15 cellular contexts compared by ENCODE assay signal in the genomic region with DNA sequence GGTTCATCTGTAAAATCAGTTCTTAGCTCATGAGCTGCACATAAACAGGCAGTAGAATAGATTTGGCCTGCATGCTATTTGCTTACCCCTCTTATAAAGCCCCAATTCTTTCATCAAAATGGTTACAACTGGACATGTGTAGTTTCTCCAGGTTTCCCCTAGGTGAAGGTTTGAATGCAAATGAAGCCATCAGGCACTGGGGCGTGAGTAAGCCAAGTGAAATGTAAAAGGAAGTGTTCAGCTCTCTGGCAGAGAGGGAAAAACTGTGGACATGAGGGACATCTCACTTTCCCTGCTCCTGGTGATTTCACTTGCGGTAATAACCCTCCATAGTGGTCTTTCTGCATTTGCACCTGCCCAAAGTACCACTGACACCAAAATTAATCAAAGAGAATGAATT.
DNase-seq lines count a peak whose midpoint lies in the region; TF ChIP-seq lines count a peak whose summit lies in the region.
"Had no signal": no experiment of that assay in that cellular context is flagged by ENCODE, and none has a peak within 500 bp of the region (broad histone marks: within the 10 kb centered on the region; RNA-seq: fewer than 3 reads in every experiment).

No MANE protein-coding gene starts in this region.

- H3K9me3 ChIP-seq in colonic mucosa: no peaks in the 10 kb centered on the region
- no peaks in the 10 kb centered on the region for H3K9me3 ChIP-seq in effector memory CD4-positive, alpha-beta T cell (ENCODE audit: control insufficient read depth, low read length)
- H3K9me3 ChIP-seq: BLaER1 had no signal

- H3K4me2 ChIP-seq in mesendoderm (ENCODE audit: low read length): no peak overlapping the region
- H3K4me2 ChIP-seq: BLaER1 had no signal

- H3K27me3 ChIP-seq in mesendoderm (ENCODE audit: insufficient read depth, low read length, poor library complexity) (no peaks in the 10 kb centered on the region), colonic mucosa (no peaks in the 10 kb centered on the region)
- no peaks in the 10 kb centered on the region for H3K27me3 ChIP-seq in effector memory CD4-positive, alpha-beta T cell (replicated peaks; ENCODE audit: control insufficient read depth, insufficient read depth, low read length, poor library complexity, severe bottlenecking)
- H3K27me3 ChIP-seq: BLaER1 had no signal

- H3K23ac ChIP-seq in mesendoderm (ENCODE audit: low read length): no peak overlapping the region

- H3K4me3 ChIP-seq in epithelial cell of proximal tubule (ENCODE audit: low read depth, low read length) (no peak overlapping the region), mesendoderm (ENCODE audit: low read length) (no peak overlapping the region), foreskin fibroblast (ENCODE audit: low read depth in 1 of 2, low read length in 2 of 2) (no peak overlapping the region), colonic mucosa (no peak overlapping the region)
- H3K4me3 ChIP-seq in effector memory CD4-positive, alpha-beta T cell (ENCODE audit: insufficient read depth, low read depth, low read length, poor library complexity, severe bottlenecking): no peak overlapping the region
- H3K4me3 ChIP-seq: BLaER1 had no signal

- intact Hi-C loops in colonic mucosa (cut with DNase I): no loop called here

- no peaks in the 10 kb centered on the region for H3K79me2 ChIP-seq in mesendoderm (ENCODE audit: control insufficient read depth, insufficient read depth, low read length)

- H3K79me1 ChIP-seq in mesendoderm (ENCODE audit: low read length): no peaks in the 10 kb centered on the region

- no peak overlapping the region for H3K56ac ChIP-seq in mesendoderm (ENCODE audit: low read length)

- H3K9ac ChIP-seq in mesendoderm (ENCODE audit: low read length): no peak overlapping the region
- H3K9ac ChIP-seq in colonic mucosa (ENCODE audit: low read depth in 2 of 2, low read length in 2 of 2): no peak overlapping the region
- H3K9ac ChIP-seq: BLaER1 had no signal

- H3K4ac ChIP-seq in mesendoderm (ENCODE audit: low read depth, low read length): no peak overlapping the region

- H3K4me1 ChIP-seq in mesendoderm (ENCODE audit: control insufficient read depth, low read depth, low read length): no peaks in the 10 kb centered on the region
- no peaks in the 10 kb centered on the region for H3K4me1 ChIP-seq in colonic mucosa
- H3K4me1 ChIP-seq in effector memory CD4-positive, alpha-beta T cell (ENCODE audit: control insufficient read depth, insufficient read depth, low read length, poor library complexity, severe bottlenecking): no peaks in the 10 kb centered on the region
- H3K4me1 ChIP-seq: BLaER1 had no signal

- no peak overlapping the region for H3K18ac ChIP-seq in mesendoderm (ENCODE audit: low read length)

- H3K27ac ChIP-seq in mesendoderm (ENCODE audit: low read depth, low read length): no peak overlapping the region
- H3K27ac ChIP-seq in colonic mucosa: no peak overlapping the region
- no peak overlapping the region for H3K27ac ChIP-seq in effector memory CD4-positive, alpha-beta T cell (ENCODE audit: insufficient read depth, low read length, poor library complexity, severe bottlenecking)
- H3K27ac ChIP-seq: BLaER1 had no signal

- no peak overlapping the region for H4K5ac ChIP-seq in mesendoderm (ENCODE audit: low read length)

- TF ChIP-seq CTCF in epithelial cell of proximal tubule (conservative IDR thresholded peaks at IDR 0.05; ENCODE audit: low read depth, low read length): peak; percentile 5
- no peak for TF ChIP-seq CTCF in foreskin fibroblast (IDR thresholded peaks at IDR 0.05; ENCODE audit: low read depth, low read length)
- no peak for TF ChIP-seq CTCF in colonic mucosa (IDR thresholded peaks at IDR 0.05)

- H2BK5ac ChIP-seq in mesendoderm (ENCODE audit: low read length): no peak overlapping the region

- H2AK5ac ChIP-seq in mesendoderm (ENCODE audit: low read length): no peak overlapping the region

- peak; percentile 48 for DNase-seq in ELR (ENCODE audit: low read depth)
- peak; percentile 4 for DNase-seq in HT1080 (ENCODE audit: low read depth)
- no peak for DNase-seq in epithelial cell of proximal tubule (ENCODE audit: low read depth)
- DNase-seq in mesendoderm: peak; percentile 15
- DNase-seq in mesenteric fat pad (ENCODE audit: low spot score): no peak
- no peak for DNase-seq in foreskin fibroblast
- DNase-seq in colonic mucosa: no peak
- no peak for DNase-seq in effector memory CD4-positive, alpha-beta T cell
- DNase-seq: 8988T; CD4-positive, alpha-beta memory T cell; DMS153; DND-41; EL; HCEC 1CT had no signal

- no peak overlapping the region for H2BK15ac ChIP-seq in mesendoderm (replicated peaks; ENCODE audit: low read depth)

- H2BK120ac ChIP-seq in mesendoderm (ENCODE audit: low read depth, low read length): no peak overlapping the region

- H3K36me3 ChIP-seq in mesendoderm (ENCODE audit: control insufficient read depth, insufficient read depth, low read length): no peaks in the 10 kb centered on the region
- H3K36me3 ChIP-seq in colonic mucosa: no peaks in the 10 kb centered on the region
- no peaks in the 10 kb centered on the region for H3K36me3 ChIP-seq in effector memory CD4-positive, alpha-beta T cell (ENCODE audit: control insufficient read depth, insufficient read depth, low read length)
- H3K36me3 ChIP-seq: BLaER1 had no signal

- no CpG with 5 or more reads among the region's 2 CpGs for WGBS in mesendoderm (ENCODE audit: extremely low coverage, insufficient coverage, low lambda C conversion rate)

- H4K8ac ChIP-seq in mesendoderm (ENCODE audit: low read depth, low read length): no peak overlapping the region

Comparison
In these comparisons a context has a peak if more than half of its experiments do, and no peak if none do; other contexts are left out.
1. DNase-seq: peak in ELR (single experiment), HT1080 (single experiment) and mesendoderm (single experiment); none in epithelial cell of proximal tubule (single experiment), mesenteric fat pad (single experiment), foreskin fibroblast (0 of 2), colonic mucosa (single experiment) and effector memory CD4-positive, alpha-beta T cell (0 of 3).